14 cellular contexts compared by ENCODE assay signal in genomic region chr16:3769013-3769412, GRCh38. TPM values are rescaled to one million over a fixed set of nuclear protein-coding genes. Genes with fewer than 3 reads are reported as not detected.
DNase-seq lines count a peak whose midpoint lies in the region; TF ChIP-seq lines count a peak whose summit lies in the region.
"Had no signal": no experiment of that assay in that cellular context is flagged by ENCODE, and none has a peak within 500 bp of the region (broad histone marks: within the 10 kb centered on the region; RNA-seq: fewer than 3 reads in every experiment).

No MANE protein-coding gene starts in this region.

- no peak overlapping the region for H3T11ph ChIP-seq in H9 (ENCODE audit: low read length)

- H2BK120ac ChIP-seq in H9 (ENCODE audit: low read depth, low read length, poor library complexity, severe bottlenecking), result no peak overlapping the region

- WGBS in H9 (ENCODE audit: extremely low coverage, insufficient read length, low lambda C conversion rate), result no CpG with 5 or more reads among the region's 12 CpGs
- WGBS in endodermal cell (ENCODE audit: insufficient coverage in 1 of 2, insufficient read length in 1 of 2), 2 experiments, result 96 to 98% methylated on average over 8 to 12 of the region's 12 CpGs

- H3K36me3 ChIP-seq in endodermal cell (ENCODE audit: control insufficient read depth, insufficient read depth, low read length), result peaks cover 83% of the 10 kb centered on the region

- no peak overlapping the region for H2BK5ac ChIP-seq in H9 (ENCODE audit: insufficient read length, low read length)

- no peaks in the 10 kb centered on the region for H3K79me1 ChIP-seq in H9 (ENCODE audit: insufficient read depth, low read depth, low read length, poor library complexity, severe bottlenecking)

- intact Hi-C loops in posterior vena cava (cut with DNase I), result loop anchor here in 1 of 2 donors (10.0 kb wide), 2 partner anchors 66 to 106 kb away; no protein-coding TSS in a partner anchor

- no peak overlapping the region for H4K5ac ChIP-seq in H9 (ENCODE audit: insufficient read length, low read depth, low read length)

- no peak overlapping the region for H2BK15ac ChIP-seq in H9 (ENCODE audit: low read depth, low read length)

- peak; percentile 21 for DNase-seq in activated effector memory CD4-positive, alpha-beta T cell treated with anti-CD3 and anti-CD28 coated beads, Interleukin-2, amount 50 U/mL, for 16 hours
- no peak for DNase-seq in activated effector memory CD4-positive, alpha-beta T cell treated with Interleukin-2 at 50 U/mL for 16 hours
- peak; percentile 9 for DNase-seq in H9
- peak; percentile 32 for DNase-seq in endodermal cell
- DNase-seq in posterior vena cava (ENCODE audit: low spot score), result peak; percentile 42
- DNase-seq in nucleus accumbens (lab: John Stamatoyannopoulos, UW), result no peak
- no peak for DNase-seq in DMS153 (lab: John Stamatoyannopoulos, UW)
- DNase-seq: 8988T; Calu3; CD8-positive, alpha-beta T cell; GM23248; HCEC 1CT had no signal

- no peaks in the 10 kb centered on the region for H4K20me1 ChIP-seq in H9 (ENCODE audit: control insufficient read depth, insufficient read depth, insufficient read length)

- no peak overlapping the region for H4K91ac ChIP-seq in H9 (ENCODE audit: insufficient read length, low read depth, low read length)

- no peaks in the 10 kb centered on the region for H3K79me2 ChIP-seq in H9 (ENCODE audit: insufficient read depth, low read length)

- H3K27ac Mint-ChIP-seq in H9, result peak overlapping the region in 1 of 3 experiments; percentile 63; a peak in 3 of 7 replicates
- no peak overlapping the region for H3K27ac Mint-ChIP-seq in endodermal cell
- H3K27ac Mint-ChIP-seq: CD8-positive, alpha-beta T cell had no signal

- H3K27ac ChIP-seq in H9 (ENCODE audit: insufficient read length, low read depth, low read length) (no peak overlapping the region), endodermal cell (ENCODE audit: low read depth, low read length) (no peak overlapping the region)
- H3K27ac ChIP-seq: BLaER1, GM23248 had no signal

- H3K9me3 Mint-ChIP-seq in H9 (no peaks in the 10 kb centered on the region), endodermal cell (no peaks in the 10 kb centered on the region)
- H3K9me3 Mint-ChIP-seq: CD8-positive, alpha-beta T cell; IgD-negative memory B cell had no signal

- TF ChIP-seq CTCF in H9 (conservative IDR thresholded peaks at IDR 0.05) (no peak), endodermal cell (conservative IDR thresholded peaks at IDR 0.05) (no peak)

- H4K8ac ChIP-seq in H9 (replicated peaks; ENCODE audit: insufficient read length, low read depth, low read length), result no peak overlapping the region

- H2AFZ ChIP-seq in H9 (ENCODE audit: low read length), result no peak overlapping the region
- H2AFZ ChIP-seq: GM23248 had no signal

- H3K4me1 Mint-ChIP-seq in H9, result no peaks in the 10 kb centered on the region
- no peaks in the 10 kb centered on the region for H3K4me1 Mint-ChIP-seq in endodermal cell

- H3K36me3 Mint-ChIP-seq in H9 (ENCODE audit: insufficient read depth in 1 of 3, low read depth in 3 of 3), result peaks cover 28 to 84% (median 67%) of the 10 kb centered on the region in 3 experiments; a peak in 6 of 7 replicates
- H3K36me3 Mint-ChIP-seq in endodermal cell (ENCODE audit: low read depth), result peaks cover 83% of the 10 kb centered on the region

- no peak overlapping the region for H3K23ac ChIP-seq in H9 (ENCODE audit: insufficient read length, low read depth, low read length)

- H2BK12ac ChIP-seq in H9 (ENCODE audit: insufficient read length, low read depth, low read length), result no peak overlapping the region

- no peaks in the 10 kb centered on the region for H3K4me1 ChIP-seq in H9 (ENCODE audit: insufficient read depth, low read length)
- H3K4me1 ChIP-seq in endodermal cell (ENCODE audit: control insufficient read depth, insufficient read depth, low read length), result no peaks in the 10 kb centered on the region
- H3K4me1 ChIP-seq: BLaER1 had no signal

- no peak overlapping the region for H2AK5ac ChIP-seq in H9 (ENCODE audit: insufficient read length, low read length)

- peaks cover 2% of the 10 kb centered on the region for H3K23me2 ChIP-seq in H9 (ENCODE audit: insufficient read length, low read depth, low read length, poor library complexity, severe bottlenecking)

- H3K4me3 Mint-ChIP-seq in H9 (no peak overlapping the region), endodermal cell (no peak overlapping the region)
- H3K4me3 Mint-ChIP-seq: CD8-positive, alpha-beta T cell; IgD-negative memory B cell had no signal

- no peak overlapping the region for H3K56ac ChIP-seq in H9 (ENCODE audit: insufficient read length, low read depth, low read length)

- H3K27me3 ChIP-seq in H9 (ENCODE audit: insufficient read depth, low read length) (no peaks in the 10 kb centered on the region), endodermal cell (ENCODE audit: control insufficient read depth, insufficient read depth, low read length, poor library complexity, severe bottlenecking) (no peaks in the 10 kb centered on the region)
- H3K27me3 ChIP-seq: BLaER1 had no signal

- no peak overlapping the region for H3K4ac ChIP-seq in H9 (ENCODE audit: low read depth, low read length)

- H3K9me3 ChIP-seq in H9 (ENCODE audit: control insufficient read depth, low read depth, low read length) (no peaks in the 10 kb centered on the region), endodermal cell (ENCODE audit: control insufficient read depth, low read length) (no peaks in the 10 kb centered on the region)
- H3K9me3 ChIP-seq: BLaER1 had no signal

- no peak overlapping the region for H3K14ac ChIP-seq in H9 (ENCODE audit: insufficient read depth, low read length)

- no peak overlapping the region for H3K4me2 ChIP-seq in H9 (ENCODE audit: insufficient read depth, insufficient read length, low read length)
- H3K4me2 ChIP-seq: BLaER1 had no signal

- H2BK20ac ChIP-seq in H9 (ENCODE audit: low read depth, low read length, poor library complexity, severe bottlenecking), result no peak overlapping the region

- H3K9ac ChIP-seq in H9 (ENCODE audit: extremely low read depth, insufficient read length, low read length) (no peak overlapping the region), endodermal cell (ENCODE audit: extremely low read depth, low read length, poor library complexity, severe bottlenecking) (no peak overlapping the region)
- H3K9ac ChIP-seq: BLaER1, GM23248 had no signal

- no peak overlapping the region for H3K4me3 ChIP-seq in endodermal cell (ENCODE audit: low read length)
- H3K4me3 ChIP-seq: BLaER1, GM23248 had no signal

- no peak overlapping the region for H3K18ac ChIP-seq in H9 (ENCODE audit: insufficient read length, low read depth, low read length)

- H3K27me3 Mint-ChIP-seq in H9 (ENCODE audit: low read depth) (no peaks in the 10 kb centered on the region), endodermal cell (ENCODE audit: insufficient read depth) (no peaks in the 10 kb centered on the region)
- H3K27me3 Mint-ChIP-seq: IgD-negative memory B cell had no signal

RNA-seq across cellular contexts. Expression of gene TRAP1, which starts 51.7 kb away (rescaled TPM):
- 211 and 242 TPM in 2 replicates for total RNA-seq in H9 (2021)
- 100 to 1,000 TPM; 144 to 156 TPM for total RNA-seq in endodermal cell
- 114 TPM for polyA plus RNA-seq in endodermal cell (2013, experiment 1 of 2)
- polyA plus RNA-seq in endodermal cell (2013, experiment 2 of 2), result 102 TPM
- total RNA-seq in posterior vena cava, result 10 to 100 TPM; 61.4 to 65.0 TPM

Comparison
In these comparisons a context has a peak if more than half of its experiments do, and no peak if none do; other contexts are left out.
1. DNase-seq: peak in activated effector memory CD4-positive, alpha-beta T cell treated with anti-CD3 and anti-CD28 coated beads, Interleukin-2, amount 50 U/mL, for 16 hours (single experiment), H9 (single experiment), endodermal cell (single experiment) and posterior vena cava (single experiment); none in activated effector memory CD4-positive, alpha-beta T cell treated with Interleukin-2 at 50 U/mL for 16 hours (single experiment), nucleus accumbens (0 of 56) and DMS153 (single experiment).